8 cellular contexts compared by ENCODE assay signal in the genomic region with DNA sequence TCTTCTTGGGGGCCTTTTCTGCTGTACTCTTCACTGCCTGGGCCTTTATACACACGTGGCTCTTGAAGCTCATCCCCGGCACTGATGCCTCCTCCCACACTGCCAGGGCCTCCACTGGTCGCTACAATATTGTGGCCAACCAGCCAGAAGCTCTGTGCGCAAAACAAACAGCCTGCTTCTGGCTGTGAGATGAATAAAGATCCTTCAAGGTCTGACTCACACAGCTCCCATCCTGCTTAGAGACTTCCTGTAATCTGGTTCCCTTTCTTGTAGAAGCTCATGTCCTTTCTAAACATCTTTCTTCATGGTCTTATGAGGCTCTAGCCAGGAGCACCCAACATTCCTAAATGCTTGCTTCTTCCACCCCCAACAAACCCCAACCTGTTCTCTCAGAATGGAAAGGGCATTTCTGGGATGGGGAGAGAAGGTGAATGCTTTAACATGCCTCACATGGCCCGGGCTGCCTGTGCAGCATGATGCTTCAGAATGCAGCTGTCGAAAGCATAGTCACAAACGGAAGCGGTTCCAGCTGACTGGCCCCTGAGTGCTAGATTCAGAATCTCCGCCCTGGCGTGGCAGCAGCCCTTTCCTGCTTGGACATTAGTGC. TPM values are rescaled to one million over a fixed set of nuclear protein-coding genes. Genes with fewer than 3 reads are reported as not detected.
DNase-seq lines count a peak whose midpoint lies in the region; ATAC-seq and TF ChIP-seq lines count a peak whose summit lies in the region.

No MANE protein-coding gene starts in this region.

- H3K27ac ChIP-seq in SK-N-SH (ENCODE audit: low read depth in 2 of 2, low read length in 1 of 2) (peak overlapping the region; percentile 36 to 87; a peak in 3 of 4 replicates), colonic mucosa (peak overlapping the region; percentile 74), tibial nerve (peak overlapping the region; percentile 38 to 91 (median 79))

- H2AFZ ChIP-seq in SK-N-SH (ENCODE audit: low read depth), result peak overlapping the region; percentile 42; the same call in 1 of the 2 replicates

- no peaks in the 10 kb centered on the region for H4K20me1 ChIP-seq in SK-N-SH (ENCODE audit: insufficient read depth)

- H3K9me2 ChIP-seq in SK-N-SH, result no peaks in the 10 kb centered on the region

- TF ChIP-seq EP300 in SK-N-SH (IDR thresholded peaks at IDR 0.05; ENCODE audit: borderline replicate concordance in 1 of 2, low read depth in 1 of 2, low read length in 1 of 2), result no peak; a peak in 1 of 4 replicates
- peak in 1 of 2 donors; percentile 63 for TF ChIP-seq EP300 in tibial nerve (IDR thresholded peaks at IDR 0.05)

- H3K4me3 ChIP-seq in SK-N-SH (ENCODE audit: low read depth in 2 of 2, low read length in 1 of 2) (peak overlapping the region in 1 of 2 experiments; percentile 13; a peak in 1 of 4 replicates), colonic mucosa (no peak overlapping the region), tibial nerve (no peak overlapping the region)

- intact Hi-C loops in colonic mucosa (cut with DNase I), result no loop called here

- DNase-seq in DMS79 treated with DMSO at 0.1 percent for 48 hours (lab: John Stamatoyannopoulos, UW) (peak; percentile 86), SK-N-SH (no peak), colonic mucosa (peak; percentile 35), mucosa of gallbladder (ENCODE audit: low spot score) (peak; percentile 74), tibial nerve (ENCODE audit: low spot score in 2 of 2) (peak in 1 of 2 donors; percentile 47), NCI-H526 treated with DMSO at 0.1 percent for 48 hours (lab: John Stamatoyannopoulos, UW) (no peak)

- 42% methylated on average over 10 of the region's 10 CpGs for WGBS in SK-N-SH (ENCODE audit: low lambda C conversion rate)
- WGBS in tibial nerve, 2 donors, result 20 to 30% methylated on average over 8 to 10 of the region's 10 CpGs

- H3F3A ChIP-seq in SK-N-SH (replicated peaks; ENCODE audit: insufficient read depth), result peaks cover 27% of the 10 kb centered on the region

- no peaks in the 10 kb centered on the region for H3K9me3 ChIP-seq in SK-N-SH
- no peaks in the 10 kb centered on the region for H3K9me3 ChIP-seq in colonic mucosa
- H3K9me3 ChIP-seq in tibial nerve, result no peaks in the 10 kb centered on the region

- H3K36me3 ChIP-seq in SK-N-SH (replicated peaks in 1 of 2; ENCODE audit: control insufficient read depth in 1 of 2, insufficient read depth in 2 of 2, low read length in 1 of 2), result peaks cover 0 to 5% of the 10 kb centered on the region in 2 experiments
- H3K36me3 ChIP-seq in colonic mucosa, result no peaks in the 10 kb centered on the region
- no peaks in the 10 kb centered on the region for H3K36me3 ChIP-seq in tibial nerve

- peaks cover 2 to 51% of the 10 kb centered on the region in 2 experiments; a peak in 3 of 4 replicates for H3K4me1 ChIP-seq in SK-N-SH (ENCODE audit: control insufficient read depth in 1 of 2, insufficient read depth in 2 of 2, low read depth in 1 of 2, low read length in 1 of 2)
- peaks cover 6% of the 10 kb centered on the region for H3K4me1 ChIP-seq in colonic mucosa
- peaks cover 0 to 90% (median 72%) of the 10 kb centered on the region in 4 donors for H3K4me1 ChIP-seq in tibial nerve

- no peak for TF ChIP-seq CTCF in SK-N-SH (IDR thresholded peaks at IDR 0.05)
- TF ChIP-seq CTCF in colonic mucosa (IDR thresholded peaks at IDR 0.05), result no peak
- TF ChIP-seq CTCF in tibial nerve (IDR thresholded peaks at IDR 0.05), result no peak

- H3K27me3 ChIP-seq in SK-N-SH (ENCODE audit: insufficient read depth) (no peaks in the 10 kb centered on the region), colonic mucosa (no peaks in the 10 kb centered on the region), tibial nerve (no peaks in the 10 kb centered on the region)

- TF ChIP-seq RAD21 in SK-N-SH (IDR thresholded peaks at IDR 0.05; ENCODE audit: low read length), result no peak

- peak overlapping the region; percentile 59 for H3K4me2 ChIP-seq in SK-N-SH

- H3K79me2 ChIP-seq in SK-N-SH (ENCODE audit: insufficient read depth), result peaks cover 84% of the 10 kb centered on the region

- ATAC-seq in GM19328 (IDR thresholded peaks at IDR 0.05; ENCODE audit: unreplicated experiment), result peak; percentile 97
- ATAC-seq in HG03354 (IDR thresholded peaks at IDR 0.05; ENCODE audit: poor library complexity, severe bottlenecking, unreplicated experiment), result peak; percentile 96

- POLR2A ChIA-PET in SK-N-SH (lab: Yijun Ruan, JAX), result interaction anchor here (0.6 kb wide), 1 partner anchor 13 kb away, joined by 3 read pairs; no protein-coding TSS in a partner anchor

- CTCF ChIA-PET in SK-N-SH (lab: Yijun Ruan, JAX), result interaction anchor here (0.6 to 3.9 kb wide), 5 partner anchors 14 to 220 kb away, joined by 3 to 18 read pairs (median 3); no protein-coding TSS in a partner anchor

- H3K9ac ChIP-seq in SK-N-SH, result peak overlapping the region; percentile 42
- peak overlapping the region; percentile 12 to 27 for H3K9ac ChIP-seq in colonic mucosa (ENCODE audit: low read depth in 2 of 2, low read length in 2 of 2)

- TF ChIP-seq POLR2A in tibial nerve (IDR thresholded peaks at IDR 0.05), result peak; percentile 21 to 26

TF ChIP-seq in SK-N-SH, 30 proteins besides CTCF, POLR2A, EP300 and RAD21 (continues in another document):
- TF ChIP-seq RXRA (IDR thresholded peaks at IDR 0.05; ENCODE audit: borderline replicate concordance, low read depth) (no peak), ELF1 (IDR thresholded peaks at IDR 0.05) (peak; percentile 50), RCOR1 (IDR thresholded peaks at IDR 0.05; ENCODE audit: low read length) (no peak), FOXM1 (IDR thresholded peaks at IDR 0.05; ENCODE audit: low read depth) (no peak), MXI1 (IDR thresholded peaks at IDR 0.05; ENCODE audit: low read depth, low read length) (no peak), GATA2 (CRISPR knock-in tag; IDR thresholded peaks at IDR 0.05) (no peak), CHD2 (IDR thresholded peaks at IDR 0.05; ENCODE audit: low read length, partially characterized antibody) (no peak), MEF2A (IDR thresholded peaks at IDR 0.05; ENCODE audit: borderline replicate concordance, low read depth) (no peak), JUND (IDR thresholded peaks at IDR 0.05) (peak; percentile 68), FOSL2 (IDR thresholded peaks at IDR 0.05; ENCODE audit: borderline replicate concordance, low read depth) (peak; percentile 85), TCF12 (IDR thresholded peaks at IDR 0.05) (peak; percentile 59), RFX5 (IDR thresholded peaks at IDR 0.05; ENCODE audit: low read length) (no peak), NFIC (IDR thresholded peaks at IDR 0.05; ENCODE audit: borderline replicate concordance) (0 out of 2 replicates have a peak, but pooled peaks have one; percentile 38), SMC3 (IDR thresholded peaks at IDR 0.05; ENCODE audit: low read depth, low read length) (no peak), TAF1 (IDR thresholded peaks at IDR 0.05; ENCODE audit: borderline replicate concordance, low read depth, low read length) (no peak), FOXJ3 (CRISPR knock-in tag; IDR thresholded peaks at IDR 0.05) (no peak), GABPA (IDR thresholded peaks at IDR 0.05; ENCODE audit: low read depth) (peak; percentile 33; the same call in 1 of the 2 replicates), USF1 (IDR thresholded peaks at IDR 0.05; ENCODE audit: borderline replicate concordance, low read depth) (no peak)
- TF ChIP-seq, protein P1, sequence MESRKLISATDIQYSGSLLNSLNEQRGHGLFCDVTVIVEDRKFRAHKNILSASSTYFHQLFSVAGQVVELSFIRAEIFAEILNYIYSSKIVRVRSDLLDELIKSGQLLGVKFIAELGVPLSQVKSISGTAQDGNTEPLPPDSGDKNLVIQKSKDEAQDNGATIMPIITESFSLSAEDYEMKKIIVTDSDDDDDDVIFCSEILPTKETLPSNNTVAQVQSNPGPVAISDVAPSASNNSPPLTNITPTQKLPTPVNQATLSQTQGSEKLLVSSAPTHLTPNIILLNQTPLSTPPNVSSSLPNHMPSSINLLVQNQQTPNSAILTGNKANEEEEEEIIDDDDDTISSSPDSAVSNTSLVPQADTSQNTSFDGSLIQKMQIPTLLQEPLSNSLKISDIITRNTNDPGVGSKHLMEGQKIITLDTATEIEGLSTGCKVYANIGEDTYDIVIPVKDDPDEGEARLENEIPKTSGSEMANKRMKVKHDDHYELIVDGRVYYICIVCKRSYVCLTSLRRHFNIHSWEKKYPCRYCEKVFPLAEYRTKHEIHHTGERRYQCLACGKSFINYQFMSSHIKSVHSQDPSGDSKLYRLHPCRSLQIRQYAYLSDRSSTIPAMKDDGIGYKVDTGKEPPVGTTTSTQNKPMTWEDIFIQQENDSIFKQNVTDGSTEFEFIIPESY (IDR thresholded peaks at IDR 0.05; ENCODE audit: borderline replicate concordance, low read depth), result no peak
- TF ChIP-seq, protein P2, sequence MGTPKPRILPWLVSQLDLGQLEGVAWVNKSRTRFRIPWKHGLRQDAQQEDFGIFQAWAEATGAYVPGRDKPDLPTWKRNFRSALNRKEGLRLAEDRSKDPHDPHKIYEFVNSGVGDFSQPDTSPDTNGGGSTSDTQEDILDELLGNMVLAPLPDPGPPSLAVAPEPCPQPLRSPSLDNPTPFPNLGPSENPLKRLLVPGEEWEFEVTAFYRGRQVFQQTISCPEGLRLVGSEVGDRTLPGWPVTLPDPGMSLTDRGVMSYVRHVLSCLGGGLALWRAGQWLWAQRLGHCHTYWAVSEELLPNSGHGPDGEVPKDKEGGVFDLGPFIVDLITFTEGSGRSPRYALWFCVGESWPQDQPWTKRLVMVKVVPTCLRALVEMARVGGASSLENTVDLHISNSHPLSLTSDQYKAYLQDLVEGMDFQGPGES (IDR thresholded peaks at IDR 0.05; ENCODE audit: low read depth, low read length), result no peak

RNA-seq across cellular contexts. Expression of gene NRP2, which starts 24.6 kb away (rescaled TPM):
- polyA plus RNA-seq in SK-N-SH (2012; rRNA removed), result 66.9 and 68.8 TPM in 2 replicates
- 47.4 and 57.6 TPM in 2 replicates for polyA plus RNA-seq in SK-N-SH (2012; cell fraction: cytosol; rRNA removed)
- polyA plus RNA-seq in SK-N-SH (2012; cell fraction: nucleus; rRNA removed), result 48.8 and 59.3 TPM in 2 replicates
- total RNA-seq in colonic mucosa, result 10 to 100 TPM in 1 of 2 donors, 1 to 10 TPM in 1; 5.4 to 25.2 TPM
- total RNA-seq in mucosa of gallbladder, result 146 TPM
- 100 to 1,000 TPM; 128 to 196 (median 176) TPM for total RNA-seq in tibial nerve

Comparison
In these comparisons a context has a peak if more than half of its experiments do, and no peak if none do; other contexts are left out.
1. DNase-seq: peak in DMS79 treated with DMSO at 0.1 percent for 48 hours (single experiment), colonic mucosa (single experiment) and mucosa of gallbladder (single experiment); none in SK-N-SH (single experiment) and NCI-H526 treated with DMSO at 0.1 percent for 48 hours (single experiment).
2. Peak in every context shown above with its lines, with median percentiles within 50 percentile points of each other: H3K27ac ChIP-seq.